ENCODE assay signal across 2 cellular contexts in the genomic region with DNA sequence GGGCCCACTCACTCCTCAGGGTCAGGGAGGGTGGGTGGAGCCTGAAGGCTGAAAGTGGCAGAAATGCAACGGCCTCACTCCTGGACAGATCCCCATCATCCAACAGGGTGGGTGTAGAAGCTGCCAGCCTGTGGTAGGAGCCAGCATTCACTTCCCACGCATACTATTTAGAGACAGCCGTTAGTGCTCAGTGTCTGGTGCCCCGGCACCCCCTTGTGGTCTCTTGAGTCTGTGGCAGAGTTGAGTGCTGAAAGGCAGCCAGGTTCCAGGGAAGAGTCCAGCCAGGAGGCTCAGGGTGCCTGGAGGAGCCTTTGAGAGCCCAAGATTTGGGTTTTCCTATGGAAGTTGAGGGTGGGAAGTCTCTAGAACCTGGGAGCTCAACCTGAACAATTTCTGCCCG.
TF ChIP-seq lines count a peak whose summit lies in the region.

No MANE protein-coding gene starts in this region.

TF ChIP-seq in SK-N-SH, 30 proteins besides CTCF, POLR2A, EP300 and RAD21 (continued from another document):
- TF ChIP-seq, protein P1, sequence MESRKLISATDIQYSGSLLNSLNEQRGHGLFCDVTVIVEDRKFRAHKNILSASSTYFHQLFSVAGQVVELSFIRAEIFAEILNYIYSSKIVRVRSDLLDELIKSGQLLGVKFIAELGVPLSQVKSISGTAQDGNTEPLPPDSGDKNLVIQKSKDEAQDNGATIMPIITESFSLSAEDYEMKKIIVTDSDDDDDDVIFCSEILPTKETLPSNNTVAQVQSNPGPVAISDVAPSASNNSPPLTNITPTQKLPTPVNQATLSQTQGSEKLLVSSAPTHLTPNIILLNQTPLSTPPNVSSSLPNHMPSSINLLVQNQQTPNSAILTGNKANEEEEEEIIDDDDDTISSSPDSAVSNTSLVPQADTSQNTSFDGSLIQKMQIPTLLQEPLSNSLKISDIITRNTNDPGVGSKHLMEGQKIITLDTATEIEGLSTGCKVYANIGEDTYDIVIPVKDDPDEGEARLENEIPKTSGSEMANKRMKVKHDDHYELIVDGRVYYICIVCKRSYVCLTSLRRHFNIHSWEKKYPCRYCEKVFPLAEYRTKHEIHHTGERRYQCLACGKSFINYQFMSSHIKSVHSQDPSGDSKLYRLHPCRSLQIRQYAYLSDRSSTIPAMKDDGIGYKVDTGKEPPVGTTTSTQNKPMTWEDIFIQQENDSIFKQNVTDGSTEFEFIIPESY (IDR thresholded peaks at IDR 0.05; ENCODE audit: borderline replicate concordance, low read depth) = no peak
- TF ChIP-seq SIN3A (IDR thresholded peaks at IDR 0.05; ENCODE audit: borderline replicate concordance, low read depth, low read length) = peak; percentile 22; the same call in 1 of the 2 replicates
- TF ChIP-seq, protein P2, sequence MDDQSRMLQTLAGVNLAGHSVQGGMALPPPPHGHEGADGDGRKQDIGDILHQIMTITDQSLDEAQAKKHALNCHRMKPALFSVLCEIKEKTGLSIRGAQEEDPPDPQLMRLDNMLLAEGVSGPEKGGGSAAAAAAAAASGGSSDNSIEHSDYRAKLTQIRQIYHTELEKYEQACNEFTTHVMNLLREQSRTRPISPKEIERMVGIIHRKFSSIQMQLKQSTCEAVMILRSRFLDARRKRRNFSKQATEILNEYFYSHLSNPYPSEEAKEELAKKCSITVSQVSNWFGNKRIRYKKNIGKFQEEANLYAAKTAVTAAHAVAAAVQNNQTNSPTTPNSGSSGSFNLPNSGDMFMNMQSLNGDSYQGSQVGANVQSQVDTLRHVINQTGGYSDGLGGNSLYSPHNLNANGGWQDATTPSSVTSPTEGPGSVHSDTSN (IDR thresholded peaks at IDR 0.05) = no peak

TF ChIP-seq in liver, 16 proteins besides CTCF, POLR2A, EP300 and RAD21 (continued from another document):
- TF ChIP-seq, protein P3, sequence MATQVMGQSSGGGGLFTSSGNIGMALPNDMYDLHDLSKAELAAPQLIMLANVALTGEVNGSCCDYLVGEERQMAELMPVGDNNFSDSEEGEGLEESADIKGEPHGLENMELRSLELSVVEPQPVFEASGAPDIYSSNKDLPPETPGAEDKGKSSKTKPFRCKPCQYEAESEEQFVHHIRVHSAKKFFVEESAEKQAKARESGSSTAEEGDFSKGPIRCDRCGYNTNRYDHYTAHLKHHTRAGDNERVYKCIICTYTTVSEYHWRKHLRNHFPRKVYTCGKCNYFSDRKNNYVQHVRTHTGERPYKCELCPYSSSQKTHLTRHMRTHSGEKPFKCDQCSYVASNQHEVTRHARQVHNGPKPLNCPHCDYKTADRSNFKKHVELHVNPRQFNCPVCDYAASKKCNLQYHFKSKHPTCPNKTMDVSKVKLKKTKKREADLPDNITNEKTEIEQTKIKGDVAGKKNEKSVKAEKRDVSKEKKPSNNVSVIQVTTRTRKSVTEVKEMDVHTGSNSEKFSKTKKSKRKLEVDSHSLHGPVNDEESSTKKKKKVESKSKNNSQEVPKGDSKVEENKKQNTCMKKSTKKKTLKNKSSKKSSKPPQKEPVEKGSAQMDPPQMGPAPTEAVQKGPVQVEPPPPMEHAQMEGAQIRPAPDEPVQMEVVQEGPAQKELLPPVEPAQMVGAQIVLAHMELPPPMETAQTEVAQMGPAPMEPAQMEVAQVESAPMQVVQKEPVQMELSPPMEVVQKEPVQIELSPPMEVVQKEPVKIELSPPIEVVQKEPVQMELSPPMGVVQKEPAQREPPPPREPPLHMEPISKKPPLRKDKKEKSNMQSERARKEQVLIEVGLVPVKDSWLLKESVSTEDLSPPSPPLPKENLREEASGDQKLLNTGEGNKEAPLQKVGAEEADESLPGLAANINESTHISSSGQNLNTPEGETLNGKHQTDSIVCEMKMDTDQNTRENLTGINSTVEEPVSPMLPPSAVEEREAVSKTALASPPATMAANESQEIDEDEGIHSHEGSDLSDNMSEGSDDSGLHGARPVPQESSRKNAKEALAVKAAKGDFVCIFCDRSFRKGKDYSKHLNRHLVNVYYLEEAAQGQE (IDR thresholded peaks at IDR 0.05) = no peak
- TF ChIP-seq, protein P4, sequence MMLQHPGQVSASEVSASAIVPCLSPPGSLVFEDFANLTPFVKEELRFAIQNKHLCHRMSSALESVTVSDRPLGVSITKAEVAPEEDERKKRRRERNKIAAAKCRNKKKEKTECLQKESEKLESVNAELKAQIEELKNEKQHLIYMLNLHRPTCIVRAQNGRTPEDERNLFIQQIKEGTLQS (IDR thresholded peaks at IDR 0.05) = no peak
- no peak for TF ChIP-seq SP1 (IDR thresholded peaks at IDR 0.05)
